Comparison of ENCODE assay signal across 8 cellular contexts in genomic region chr19:56538254-56538760, GRCh38. TPM values are rescaled to one million over a fixed set of nuclear protein-coding genes. Genes with fewer than 3 reads are reported as not detected.
DNase-seq lines count a peak whose midpoint lies in the region; ATAC-seq lines count a peak whose summit lies in the region.

No MANE protein-coding gene starts in this region.

- ATAC-seq in HG03045 (IDR thresholded peaks at IDR 0.05; ENCODE audit: unreplicated experiment): peak; percentile 81
- no peak for ATAC-seq in GM18519 (IDR thresholded peaks at IDR 0.05; ENCODE audit: low FRiP score, unreplicated experiment)

- DNase-seq in GF-D8 (lab: John Stamatoyannopoulos, UW): peak; percentile 74
- peak; percentile 69 for DNase-seq in NCI-H524 treated with DMSO at 0.1 percent for 48 hours (lab: John Stamatoyannopoulos, UW)
- peak; percentile 55 to 70 (median 57) for DNase-seq in activated CD8-positive, alpha-beta memory T cell treated with anti-CD3 and anti-CD28 coated beads for 48 hours (ENCODE audit: low read depth in 2 of 3, low spot score in 2 of 3)
- DNase-seq in effector CD8-positive, alpha-beta T cell (lab: John Stamatoyannopoulos, UW): peak; percentile 78
- DNase-seq in lung microvascular endothelial cell (ENCODE audit: low read depth in 2 of 2): peak; percentile 92 to 94
- peak; percentile 86 to 90 for DNase-seq in stimulated activated CD4-positive, alpha-beta T cell treated with anti-CD3 and anti-CD28 coated beads, Interleukin-4, amount 100 ng/mL, for 4 hours

RNA-seq across cellular contexts. Expression of gene ZFP28, which starts 0.4 kb away (rescaled TPM):
- 4.1 and 5.8 TPM in 2 replicates for total RNA-seq in lung microvascular endothelial cell

RNA-seq across cellular contexts. Expression of gene ZNF470, which starts 29.0 kb away (rescaled TPM):
- total RNA-seq in lung microvascular endothelial cell: 3.1 and 4.2 TPM in 2 replicates

RNA-seq across cellular contexts. Expression of gene ZNF471, which starts 30.7 kb away (rescaled TPM):
- total RNA-seq in lung microvascular endothelial cell: 0.65 and 1.6 TPM in 2 replicates

RNA-seq across cellular contexts. Expression of gene ZNF71, which starts 56.8 kb away (rescaled TPM):
- total RNA-seq in lung microvascular endothelial cell: 9.2 and 10.1 TPM in 2 replicates
